ENCODE assay signal across 8 cellular contexts in genomic region chr12:6850796-6851152, GRCh38. TPM values are rescaled to one million over a fixed set of nuclear protein-coding genes. Genes with fewer than 3 reads are reported as not detected.
DNase-seq lines count a peak whose midpoint lies in the region; ATAC-seq and TF ChIP-seq lines count a peak whose summit lies in the region.

No MANE protein-coding gene starts in this region.

- H3K4me3 ChIP-seq in GM23338 = peak overlapping the region; percentile 80
- H3K4me3 ChIP-seq in fibroblast of villous mesenchyme (ENCODE audit: low read depth, low read length) = peak overlapping the region; percentile 75
- H3K4me3 ChIP-seq in skeletal muscle cell (ENCODE audit: low read depth, low read length) = peak overlapping the region; percentile 61

- peaks cover 19% of the 10 kb centered on the region for H3K4me1 ChIP-seq in GM23338 (ENCODE audit: insufficient read depth)

- POLR2A ChIA-PET in T-cell (lab: Charles Lee) = interaction anchor here in 1 of 2 donors (1.0 kb wide), 1 partner anchor 93 kb away, joined by 3 read pairs; the partner anchor contains the start of gene C12orf57

- DNase-seq in GM23338 (ENCODE audit: low spot score) (peak; percentile 29), T-cell (no peak), fibroblast of villous mesenchyme (ENCODE audit: low read depth) (no peak), skeletal muscle cell (ENCODE audit: low read depth) (no peak), GM13977 (ENCODE audit: low spot score) (no peak), hippocampal formation (lab: John Stamatoyannopoulos, UW) (no peak), NCI-H446 treated with DMSO at 0.1 percent for 48 hours (lab: John Stamatoyannopoulos, UW) (no peak)

- H3K27ac Mint-ChIP-seq in GM23338 (peak overlapping the region; percentile 21), T-cell (no peak overlapping the region)

- H3K9me3 Mint-ChIP-seq in GM23338 (no peaks in the 10 kb centered on the region), T-cell (no peaks in the 10 kb centered on the region)

- CTCF ChIA-PET in T-cell (lab: Charles Lee) = interaction anchor here in 1 of 2 donors (0.5 to 3.9 kb wide), 12 partner anchors 16 to 259 kb away, joined by 3 to 58 read pairs (median 5); partner anchors contain the start of genes C12orf57, RNU7-1, SPSB2 and ZNF384

- TF ChIP-seq CTCF in GM23338 (conservative IDR thresholded peaks at IDR 0.05; ENCODE audit: low read depth in 2 of 2) (no peak), fibroblast of villous mesenchyme (IDR thresholded peaks at IDR 0.05; ENCODE audit: insufficient read depth, low read depth, low read length) (no peak), GM13977 (IDR thresholded peaks at IDR 0.05; ENCODE audit: extremely low read depth, insufficient read depth, missing control alignments) (no peak)

- H3K27me3 Mint-ChIP-seq in GM23338 (ENCODE audit: insufficient read depth, low read depth, poor library complexity) (peaks cover 31% of the 10 kb centered on the region), T-cell (no peaks in the 10 kb centered on the region)

- H3F3A ChIP-seq in GM23338 (replicated peaks; ENCODE audit: low read depth) = peaks cover 14% of the 10 kb centered on the region; the same call in 1 of the 2 replicates

- H4K20me1 ChIP-seq in GM23338 (replicated peaks; ENCODE audit: insufficient read depth) = peaks cover 4% of the 10 kb centered on the region; the same call in 1 of the 2 replicates

- in situ Hi-C loops in GM13977 (cut with MboI; ENCODE audit: low pct_unique_long_range_greater_than_20kb, low sequenced_read_pairs, unreplicated experiment) = no loop called here

- peaks cover 41% of the 10 kb centered on the region for H3K79me2 ChIP-seq in GM23338 (replicated peaks; ENCODE audit: insufficient read depth)

- H3K4me3 Mint-ChIP-seq in GM23338 (peak overlapping the region; percentile 95), T-cell (peak overlapping the region in 2 of 3 donors; percentile 79 to 94)

- no peaks in the 10 kb centered on the region for H3K9me2 ChIP-seq in GM23338 (ENCODE audit: insufficient read depth)

- no peak overlapping the region for H2AFZ ChIP-seq in GM23338

- peak overlapping the region; percentile 78 for H3K4me2 ChIP-seq in GM23338

- 0 out of 2 replicates have a peak overlapping the region, but pooled peaks have one; percentile 3 for H3K27ac ChIP-seq in GM23338 (ENCODE audit: low read depth)

- no peak for ATAC-seq in GM23338
- no peak for ATAC-seq in T-cell (replicated peaks in 1 of 4)
- ATAC-seq in HG03432 (IDR thresholded peaks at IDR 0.05; ENCODE audit: unreplicated experiment) = no peak

- peaks cover 23% of the 10 kb centered on the region for H3K36me3 ChIP-seq in GM23338 (ENCODE audit: insufficient read depth)

- H3K4me1 Mint-ChIP-seq in GM23338 (peaks cover 15% of the 10 kb centered on the region), T-cell (peaks cover 22 to 36% (median 33%) of the 10 kb centered on the region in 3 donors)

- H3K36me3 Mint-ChIP-seq in GM23338 (ENCODE audit: low read depth) = peaks cover 49% of the 10 kb centered on the region
- H3K36me3 Mint-ChIP-seq in T-cell = peaks cover 3% of the 10 kb centered on the region

- no peaks in the 10 kb centered on the region for H3K27me3 ChIP-seq in GM23338 (ENCODE audit: insufficient read depth)

TF ChIP-seq in GM23338, 12 proteins besides CTCF, POLR2A, EP300 and RAD21 (continues in another document):
- no peak for TF ChIP-seq REST (IDR thresholded peaks at IDR 0.05; ENCODE audit: unreplicated experiment)
- no peak for TF ChIP-seq ETS1 (IDR thresholded peaks at IDR 0.05)

RNA-seq across cellular contexts. Expression of gene CDCA3, which starts 0.3 kb away (rescaled TPM):
- total RNA-seq in GM23338 (2014; rRNA removed; shearing (Covaris generic)) = 37.2 and 47.4 TPM in 2 replicates
- 75.6 and 79.2 TPM in 2 replicates for polyA plus RNA-seq in GM23338 (2016; fragmentation: Nextera tagmentation; extraction: Ambion mirVana)
- total RNA-seq in T-cell = 1 to 10 TPM; 1.1 to 2.7 (median 2.0) TPM
- total RNA-seq in fibroblast of villous mesenchyme = 18.4 and 21.2 TPM in 2 replicates

RNA-seq across cellular contexts. Expression of gene USP5, which starts 1.2 kb away (rescaled TPM):
- 97.2 and 109 TPM in 2 replicates for total RNA-seq in GM23338 (2014; rRNA removed; shearing (Covaris generic))
- polyA plus RNA-seq in GM23338 (2016; fragmentation: Nextera tagmentation; extraction: Ambion mirVana) = 35.0 and 35.1 TPM in 2 replicates
- total RNA-seq in T-cell (10 to 100 TPM; 64.2 to 95.8 (median 85.8) TPM), fibroblast of villous mesenchyme (91.5 and 96.7 TPM in 2 replicates)

RNA-seq across cellular contexts. Expression of gene GNB3, which starts 10.0 kb away (rescaled TPM):
- 3.3 and 8.2 TPM in 2 replicates for total RNA-seq in GM23338 (2014; rRNA removed; shearing (Covaris generic))
- 3.6 and 5.4 TPM in 2 replicates for polyA plus RNA-seq in GM23338 (2016; fragmentation: Nextera tagmentation; extraction: Ambion mirVana)
- 1 to 10 TPM in 4 of 5 donors, under 1 TPM in 1; 0.85 to 4.3 (median 3.4) TPM for total RNA-seq in T-cell
- 1.7 and 3.9 TPM in 2 replicates for total RNA-seq in fibroblast of villous mesenchyme

RNA-seq across cellular contexts. Expression of gene TPI1, which starts 16.6 kb away (rescaled TPM):
- total RNA-seq in GM23338 (2014; rRNA removed; shearing (Covaris generic)) = 731 and 822 TPM in 2 replicates
- 737 and 748 TPM in 2 replicates for polyA plus RNA-seq in GM23338 (2016; fragmentation: Nextera tagmentation; extraction: Ambion mirVana)
- total RNA-seq in T-cell (100 to 1,000 TPM; 132 to 208 (median 189) TPM), fibroblast of villous mesenchyme (620 and 695 TPM in 2 replicates)

RNA-seq across cellular contexts. Expression of gene SPSB2, which starts 22.3 kb away (rescaled TPM):
- total RNA-seq in GM23338 (2014; rRNA removed; shearing (Covaris generic)) = 7.6 and 13.1 TPM in 2 replicates
- polyA plus RNA-seq in GM23338 (2016; fragmentation: Nextera tagmentation; extraction: Ambion mirVana) = 8.2 and 10.4 TPM in 2 replicates
- total RNA-seq in T-cell (10 to 100 TPM in 3 of 5 donors, 1 to 10 TPM in 2; 6.2 to 25.9 (median 21.8) TPM), fibroblast of villous mesenchyme (6.0 and 8.7 TPM in 2 replicates)
